In genomic region chr2:85601771-85602475, GRCh38 we compare ENCODE assay signal across 8 cellular contexts. TPM values are rescaled to one million over a fixed set of nuclear protein-coding genes. Genes with fewer than 3 reads are reported as not detected.
DNase-seq lines count a peak whose midpoint lies in the region; ATAC-seq and TF ChIP-seq lines count a peak whose summit lies in the region.

No MANE protein-coding gene starts in this region.

- H3K4me3 ChIP-seq in OCI-LY3 (ENCODE audit: low read length) (peak overlapping the region; percentile 83), coronary artery (peak overlapping the region; percentile 87), lower leg skin (ENCODE audit: low read depth, poor library complexity, severe bottlenecking) (peak overlapping the region; percentile 52), thoracic aorta (peak overlapping the region; percentile 80)

- H3K4me2 ChIP-seq in OCI-LY3 (ENCODE audit: low read length): peak overlapping the region; percentile 93

- peak overlapping the region; percentile 51 for H3K27ac Mint-ChIP-seq in activated CD4-positive, alpha-beta T cell treated with anti-CD3 and anti-CD28 coated beads for 36 hours

- TF ChIP-seq CTCF in OCI-LY3 (IDR thresholded peaks at IDR 0.05; ENCODE audit: low read depth, low read length) (no peak), coronary artery (IDR thresholded peaks at IDR 0.05) (no peak), lower leg skin (IDR thresholded peaks at IDR 0.05) (no peak), thoracic aorta (IDR thresholded peaks at IDR 0.05) (no peak)

- H3K9me3 ChIP-seq in OCI-LY3 (ENCODE audit: insufficient read depth, low read length) (no peaks in the 10 kb centered on the region), thoracic aorta (no peaks in the 10 kb centered on the region)

- H3K9me3 Mint-ChIP-seq in activated CD4-positive, alpha-beta T cell treated with anti-CD3 and anti-CD28 coated beads for 36 hours (ENCODE audit: low read depth): no peaks in the 10 kb centered on the region

- peak overlapping the region; percentile 29 for H3K9ac ChIP-seq in OCI-LY3 (ENCODE audit: low read length)

- H3K36me3 Mint-ChIP-seq in activated CD4-positive, alpha-beta T cell treated with anti-CD3 and anti-CD28 coated beads for 36 hours (ENCODE audit: low read depth): peaks cover 8% of the 10 kb centered on the region

- CTCF ChIA-PET in activated CD4-positive, alpha-beta T cell treated with anti-CD3 and anti-CD28 coated beads for 36 hours (lab: Charles Lee): interaction anchor here (0.6 to 1.3 kb wide), 3 partner anchors 23 to 36 kb away, joined by 3 to 4 read pairs (median 3); partner anchors contain the start of gene VAMP8

- no peak for TF ChIP-seq POLR2A in lower leg skin (IDR thresholded peaks at IDR 0.05)

- H3K36me3 ChIP-seq in OCI-LY3 (replicated peaks; ENCODE audit: low read depth, low read length) (peaks cover 11% of the 10 kb centered on the region), thoracic aorta (peaks cover 14% of the 10 kb centered on the region)

- H3K4me1 Mint-ChIP-seq in activated CD4-positive, alpha-beta T cell treated with anti-CD3 and anti-CD28 coated beads for 36 hours: peaks cover 27% of the 10 kb centered on the region

- H3K27me3 Mint-ChIP-seq in activated CD4-positive, alpha-beta T cell treated with anti-CD3 and anti-CD28 coated beads for 36 hours: no peaks in the 10 kb centered on the region

- no peak overlapping the region for H3K27ac ChIP-seq in OCI-LY3 (ENCODE audit: low read length)
- peak overlapping the region; percentile 74 to 95 for H3K27ac ChIP-seq in coronary artery
- H3K27ac ChIP-seq in thoracic aorta: peak overlapping the region; percentile 67 to 85

- intact Hi-C loops in activated CD4-positive, alpha-beta T cell treated with anti-CD3 and anti-CD28 coated beads for 36 hours (cut with DNase I, micrococcal nuclease): loop anchor here (1.0 to 2.0 kb wide), 5 partner anchors 9 to 184 kb away; partner anchors contain the start of genes GGCX (in 2 of the 2), SH2D6 (in 1 of the 2) and USP39 (in 1 of the 2)
- intact Hi-C loops in lower leg skin (cut with DNase I; ENCODE audit: low total_unique reads): no loop called here

- H3K4me1 ChIP-seq in OCI-LY3 (ENCODE audit: low read length) (no peaks in the 10 kb centered on the region; the same call in 1 of the 2 replicates), thoracic aorta (ENCODE audit: control insufficient read depth in 1 of 2, low read depth in 2 of 2) (peaks cover 34 to 54% of the 10 kb centered on the region in 2 donors)

- POLR2A ChIA-PET in activated CD4-positive, alpha-beta T cell treated with anti-CD3 and anti-CD28 coated beads for 36 hours (lab: Charles Lee): interaction anchor here (1.0 kb wide), 1 partner anchor 62 kb away, joined by 3 read pairs; no protein-coding TSS in a partner anchor

- H3K79me2 ChIP-seq in OCI-LY3 (ENCODE audit: low read length): peaks cover 4% of the 10 kb centered on the region

- H4K20me1 ChIP-seq in OCI-LY3 (ENCODE audit: insufficient read depth, low read length): no peaks in the 10 kb centered on the region

- H2AFZ ChIP-seq in OCI-LY3 (ENCODE audit: low read depth, low read length): no peak overlapping the region

- peak; percentile 5 for ATAC-seq in activated CD4-positive, alpha-beta T cell treated with anti-CD3 and anti-CD28 coated beads for 36 hours
- ATAC-seq in HG02642 (IDR thresholded peaks at IDR 0.05; ENCODE audit: poor library complexity, unreplicated experiment) (peak; percentile 43), thoracic aorta (ENCODE audit: insufficient number of reproducible peaks, low FRiP score, low read depth) (peak; percentile 29)

- H3K4me3 Mint-ChIP-seq in activated CD4-positive, alpha-beta T cell treated with anti-CD3 and anti-CD28 coated beads for 36 hours: peak overlapping the region; percentile 71

- WGBS in lower leg skin, 2 donors: 10 to 25% methylated on average over 12 to 27 of the region's 36 CpGs

- no peak for DNase-seq in activated CD4-positive, alpha-beta T cell treated with anti-CD3 and anti-CD28 coated beads for 36 hours
- DNase-seq in activated CD4-positive, alpha-beta T cell treated with anti-CD3 and anti-CD28 coated beads for 4 hours: no peak
- DNase-seq in coronary artery (ENCODE audit: low spot score) (peak; percentile 84), lower leg skin (ENCODE audit: low spot score in 2 of 2) (peak; percentile 72 to 94), thoracic aorta (ENCODE audit: low spot score) (no peak), UCSD-AML1 (lab: John Stamatoyannopoulos, UW; ENCODE audit: unreplicated experiment) (no peak)

- H3K27me3 ChIP-seq in OCI-LY3 (ENCODE audit: low read depth, low read length): no peaks in the 10 kb centered on the region
- no peaks in the 10 kb centered on the region for H3K27me3 ChIP-seq in thoracic aorta (replicated peaks; ENCODE audit: insufficient read depth)

RNA-seq across cellular contexts. Expression of gene TMEM150A, which starts 0.6 kb away (rescaled TPM):
- 1 to 10 TPM; 1.3 to 2.5 TPM for total RNA-seq in activated CD4-positive, alpha-beta T cell treated with anti-CD3 and anti-CD28 coated beads for 36 hours
- 10 to 100 TPM in 2 of 4 donors, 1 to 10 TPM in 2; 5.8 to 13.7 (median 9.5) TPM for total RNA-seq in lower leg skin
- 10 to 100 TPM; 25.7 to 26.3 TPM for total RNA-seq in thoracic aorta

RNA-seq across cellular contexts. Expression of gene RNF181, which starts 6.4 kb away (rescaled TPM):
- total RNA-seq in activated CD4-positive, alpha-beta T cell treated with anti-CD3 and anti-CD28 coated beads for 36 hours: 100 to 1,000 TPM; 113 to 140 TPM
- total RNA-seq in lower leg skin (100 to 1,000 TPM in 3 of 4 donors, 10 to 100 TPM in 1; 63.1 to 114 (median 107) TPM), thoracic aorta (100 to 1,000 TPM; 107 to 124 TPM)

RNA-seq across cellular contexts. Expression of gene C2orf68, which starts 9.9 kb away (rescaled TPM):
- total RNA-seq in activated CD4-positive, alpha-beta T cell treated with anti-CD3 and anti-CD28 coated beads for 36 hours: 10 to 100 TPM; 33.7 to 47.2 TPM
- total RNA-seq in lower leg skin: 10 to 100 TPM; 15.1 to 41.1 (median 19.0) TPM
- 10 to 100 TPM; 13.0 to 21.9 TPM for total RNA-seq in thoracic aorta

RNA-seq across cellular contexts. Expression of gene USP39, which starts 14.1 kb away (rescaled TPM):
- 10 to 100 TPM; 81.2 to 95.3 TPM for total RNA-seq in activated CD4-positive, alpha-beta T cell treated with anti-CD3 and anti-CD28 coated beads for 36 hours
- total RNA-seq in lower leg skin (100 to 1,000 TPM in 1 of 4 donors, 10 to 100 TPM in 3; 45.6 to 160 (median 67.9) TPM), thoracic aorta (100 to 1,000 TPM in 1 of 2 donors, 10 to 100 TPM in 1; 39.5 to 109 TPM)

RNA-seq across cellular contexts. Expression of gene VAMP5, which starts 17.7 kb away (rescaled TPM):
- 10 to 100 TPM; 21.4 to 26.7 TPM for total RNA-seq in activated CD4-positive, alpha-beta T cell treated with anti-CD3 and anti-CD28 coated beads for 36 hours
- total RNA-seq in lower leg skin (10 to 100 TPM; 10.1 to 35.6 (median 14.0) TPM), thoracic aorta (10 to 100 TPM; 27.1 to 42.8 TPM)

Comparison
In these comparisons a context has a peak if more than half of its experiments do, and no peak if none do; other contexts are left out.
1. DNase-seq: peak in coronary artery (single experiment) and lower leg skin (2 of 2); none in activated CD4-positive, alpha-beta T cell treated with anti-CD3 and anti-CD28 coated beads for 36 hours (single experiment), activated CD4-positive, alpha-beta T cell treated with anti-CD3 and anti-CD28 coated beads for 4 hours (0 of 2), thoracic aorta (single experiment) and UCSD-AML1 (single experiment).
2. Peak in every context shown above with its lines, with median percentiles within 50 percentile points of each other: ATAC-seq and H3K4me3 ChIP-seq.